Comparison of ENCODE assay signal across 20 cellular contexts in genomic region chr10:131890276-131891195, GRCh38. TPM values are rescaled to one million over a fixed set of nuclear protein-coding genes. Genes with fewer than 3 reads are reported as not detected.
A peak's percentile ranks its signal among the peaks of the same experiment; 100 is the strongest.
DNase-seq lines count a peak whose midpoint lies in the region; ATAC-seq and TF ChIP-seq lines count a peak whose summit lies in the region.
"Had no signal": no experiment of that assay in that cellular context is flagged by ENCODE, and none has a peak within 500 bp of the region (broad histone marks: within the 10 kb centered on the region; RNA-seq: fewer than 3 reads in every experiment).

No MANE protein-coding gene starts in this region.

- H3K9me3 Mint-ChIP-seq in chondrocyte (ENCODE audit: low read depth), result no peaks in the 10 kb centered on the region
- H3K9me3 Mint-ChIP-seq in activated CD8-positive, alpha-beta T cell treated with anti-CD3 and anti-CD28 coated beads for 36 hours, result no peaks in the 10 kb centered on the region
- H3K9me3 Mint-ChIP-seq: CD4-positive, CD25-positive, alpha-beta regulatory T cell had no signal

- TF ChIP-seq RAD21 in SK-N-SH (IDR thresholded peaks at IDR 0.05; ENCODE audit: low read length) (no peak), HCT116 (IDR thresholded peaks at IDR 0.05; ENCODE audit: low read depth) (no peak)

- no peaks in the 10 kb centered on the region for H3K79me2 ChIP-seq in SK-N-SH (ENCODE audit: insufficient read depth)
- no peaks in the 10 kb centered on the region for H3K79me2 ChIP-seq in HCT116 (ENCODE audit: insufficient read depth, low read length)
- H3K79me2 ChIP-seq in OCI-LY7 (ENCODE audit: insufficient read depth, low read depth, low read length), result no peaks in the 10 kb centered on the region

- H3K4me2 ChIP-seq in SK-N-SH, result no peak overlapping the region
- peak overlapping the region; percentile 80 for H3K4me2 ChIP-seq in HCT116 (ENCODE audit: low read length)
- no peak overlapping the region for H3K4me2 ChIP-seq in OCI-LY7 (ENCODE audit: low read length)

- H4K20me1 ChIP-seq in SK-N-SH (ENCODE audit: insufficient read depth), result no peaks in the 10 kb centered on the region
- no peaks in the 10 kb centered on the region for H4K20me1 ChIP-seq in HCT116 (ENCODE audit: insufficient read depth)
- H4K20me1 ChIP-seq in OCI-LY7 (ENCODE audit: insufficient read depth, low read length), result no peaks in the 10 kb centered on the region

- H3K4me3 Mint-ChIP-seq in chondrocyte (ENCODE audit: unreplicated experiment), result no peak overlapping the region
- no peak overlapping the region for H3K4me3 Mint-ChIP-seq in activated CD8-positive, alpha-beta T cell treated with anti-CD3 and anti-CD28 coated beads for 36 hours
- H3K4me3 Mint-ChIP-seq: CD4-positive, CD25-positive, alpha-beta regulatory T cell had no signal

- TF ChIP-seq EP300 in SK-N-SH (IDR thresholded peaks at IDR 0.05; ENCODE audit: borderline replicate concordance in 1 of 2, low read depth in 1 of 2, low read length in 1 of 2), result no peak

- peaks cover 26% of the 10 kb centered on the region for H3K27me3 Mint-ChIP-seq in chondrocyte (ENCODE audit: low read depth)
- no peaks in the 10 kb centered on the region for H3K27me3 Mint-ChIP-seq in activated CD8-positive, alpha-beta T cell treated with anti-CD3 and anti-CD28 coated beads for 36 hours

- H2AFZ ChIP-seq in SK-N-SH (ENCODE audit: low read depth) (no peak overlapping the region), HCT116 (ENCODE audit: low read depth, low read length, poor library complexity, severe bottlenecking) (no peak overlapping the region), OCI-LY7 (ENCODE audit: low read length) (no peak overlapping the region)
- H2AFZ ChIP-seq: GM23248 had no signal

- TF ChIP-seq CTCF in SK-N-SH (IDR thresholded peaks at IDR 0.05) (no peak), HCT116 (IDR thresholded peaks at IDR 0.05 in 2 of 3, conservative IDR thresholded peaks at IDR 0.05 in 1 of 3; ENCODE audit: borderline replicate concordance in 1 of 3, insufficient read depth in 1 of 3, low read depth in 2 of 3, low read length in 2 of 3) (no peak), chondrocyte (IDR thresholded peaks at IDR 0.05) (no peak), OCI-LY7 (conservative IDR thresholded peaks at IDR 0.05; ENCODE audit: low read length) (no peak)
- TF ChIP-seq CTCF in activated CD8-positive, alpha-beta T cell treated with anti-CD3 and anti-CD28 coated beads for 36 hours (IDR thresholded peaks at IDR 0.05), result no peak

- CTCF ChIA-PET in SK-N-SH (lab: Yijun Ruan, JAX), result interaction anchor here (1.2 to 5.4 kb wide), 3 partner anchors 10 to 133 kb away, joined by 3 to 78 read pairs (median 19); partner anchors contain the start of gene PPP2R2D
- CTCF ChIA-PET in HCT116 (lab: Charles Lee), result interaction anchor here (1.2 kb wide), 1 partner anchor 132 kb away, joined by 4 read pairs; no protein-coding TSS in a partner anchor
- CTCF ChIA-PET in activated CD8-positive, alpha-beta T cell treated with anti-CD3 and anti-CD28 coated beads for 36 hours (lab: Charles Lee), result interaction anchor here (1.1 to 1.5 kb wide), 2 partner anchors 132 to 252 kb away, joined by 3 to 4 read pairs; no protein-coding TSS in a partner anchor
- CTCF ChIA-PET in OCI-LY7 (lab: Charles Lee; ENCODE audit: unreplicated experiment), result no interaction called here

- RAD21 ChIA-PET in HCT116 (lab: Charles Lee; ENCODE audit: low non-redundant PET in 1 of 2, low total read pairs in 2 of 2, uncharacterized antibody in 2 of 2, unreplicated experiment in 2 of 2), result no interaction called here

- in situ Hi-C loops in G401 (cut with HindIII; ENCODE audit: low sequenced_read_pairs), result no loop called here

- H3K27me3 ChIP-seq in SK-N-SH (ENCODE audit: insufficient read depth) (no peaks in the 10 kb centered on the region), HCT116 (ENCODE audit: insufficient read depth, low read length) (no peaks in the 10 kb centered on the region)
- H3K27me3 ChIP-seq: MG63 had no signal

- H3K9ac ChIP-seq in SK-N-SH (no peak overlapping the region), HCT116 (ENCODE audit: low read length) (peak overlapping the region; percentile 39; the same call in 1 of the 2 replicates)
- H3K9ac ChIP-seq: GM23248 had no signal

- H3K4me1 Mint-ChIP-seq in chondrocyte (ENCODE audit: low read depth), result peaks cover 1% of the 10 kb centered on the region
- peaks cover 3% of the 10 kb centered on the region for H3K4me1 Mint-ChIP-seq in activated CD8-positive, alpha-beta T cell treated with anti-CD3 and anti-CD28 coated beads for 36 hours (ENCODE audit: low read depth)

- H3K9me3 ChIP-seq in SK-N-SH (no peaks in the 10 kb centered on the region), HCT116 (ENCODE audit: control insufficient read depth in 1 of 2, insufficient read depth in 1 of 2, low read depth in 1 of 2, low read length in 2 of 2) (no peaks in the 10 kb centered on the region), OCI-LY7 (ENCODE audit: low read length) (no peaks in the 10 kb centered on the region)
- H3K9me3 ChIP-seq: Caco-2, MG63 had no signal

- H3K27ac Mint-ChIP-seq in chondrocyte (ENCODE audit: unreplicated experiment), result no peak overlapping the region
- no peak overlapping the region for H3K27ac Mint-ChIP-seq in activated CD8-positive, alpha-beta T cell treated with anti-CD3 and anti-CD28 coated beads for 36 hours

- no peak for TF ChIP-seq POLR2A in HCT116 (IDR thresholded peaks at IDR 0.05; ENCODE audit: borderline replicate concordance, extremely low read depth, insufficient read depth, insufficient read length)

- H3K4me1 ChIP-seq in SK-N-SH (ENCODE audit: control insufficient read depth in 1 of 2, insufficient read depth in 2 of 2, low read depth in 1 of 2, low read length in 1 of 2) (no peaks in the 10 kb centered on the region), HCT116 (ENCODE audit: control insufficient read depth in 1 of 2, insufficient read depth in 2 of 2, low read length in 2 of 2) (peaks cover 15 to 42% of the 10 kb centered on the region in 2 experiments), OCI-LY7 (ENCODE audit: insufficient read depth, low read length, poor library complexity, severe bottlenecking) (no peaks in the 10 kb centered on the region)

- 76% methylated on average over 6 of the region's 11 CpGs for WGBS in SK-N-SH (ENCODE audit: low lambda C conversion rate)

- H3K36me3 Mint-ChIP-seq in chondrocyte (ENCODE audit: low read depth), result no peaks in the 10 kb centered on the region
- H3K36me3 Mint-ChIP-seq in activated CD8-positive, alpha-beta T cell treated with anti-CD3 and anti-CD28 coated beads for 36 hours (ENCODE audit: low read depth), result no peaks in the 10 kb centered on the region
- H3K36me3 Mint-ChIP-seq: CD4-positive, CD25-positive, alpha-beta regulatory T cell had no signal

- DNase-seq in SK-N-SH, result no peak
- no peak for DNase-seq in HCT116 (ENCODE audit: low read depth, low spot score)
- DNase-seq in chondrocyte (ENCODE audit: low spot score), result peak; percentile 57
- DNase-seq in posterior vena cava (ENCODE audit: low spot score), result peak; percentile 50
- DNase-seq in G401 (ENCODE audit: low spot score), result no peak
- no peak for DNase-seq in activated CD8-positive, alpha-beta T cell treated with anti-CD3 and anti-CD28 coated beads for 36 hours
- DNase-seq in OCI-LY7 (ENCODE audit: low spot score), result no peak
- DNase-seq: CD4-positive, CD25-positive, alpha-beta regulatory T cell; GF-D8; Kasumi-1; NCI-H1048; NCI-H1436; NCI-H1930; NCI-H2171; NCI-H526 had no signal

- H3K4me3 ChIP-seq in SK-N-SH (ENCODE audit: low read depth in 2 of 2, low read length in 1 of 2), result no peak overlapping the region
- peak overlapping the region in 1 of 2 experiments; percentile 50; a peak in 2 of 4 replicates for H3K4me3 ChIP-seq in HCT116 (replicated peaks in 1 of 2; ENCODE audit: low read depth in 1 of 2, low read length in 2 of 2)
- H3K4me3 ChIP-seq in OCI-LY7 (ENCODE audit: low read depth, low read length, poor library complexity, severe bottlenecking), result no peak overlapping the region
- H3K4me3 ChIP-seq: GM23248, MG63 had no signal

- H3K27ac ChIP-seq in SK-N-SH (ENCODE audit: low read depth in 2 of 2, low read length in 1 of 2) (no peak overlapping the region), HCT116 (ENCODE audit: low read depth, low read length) (peak overlapping the region; percentile 12; the same call in 1 of the 2 replicates), OCI-LY7 (ENCODE audit: low read depth, low read length, poor library complexity, severe bottlenecking) (no peak overlapping the region)
- H3K27ac ChIP-seq: 22Rv1, GM23248 had no signal

- no peaks in the 10 kb centered on the region for H3F3A ChIP-seq in SK-N-SH (replicated peaks; ENCODE audit: insufficient read depth)

- POLR2A ChIA-PET in SK-N-SH (lab: Yijun Ruan, JAX), result no interaction called here
- POLR2A ChIA-PET in HCT116 (lab: Charles Lee), result interaction anchor here (1.5 kb wide), 1 partner anchor 13 kb away, joined by 3 read pairs; no protein-coding TSS in a partner anchor
- POLR2A ChIA-PET in activated CD8-positive, alpha-beta T cell treated with anti-CD3 and anti-CD28 coated beads for 36 hours (lab: Charles Lee), result no interaction called here
- POLR2A ChIA-PET in OCI-LY7 (lab: Charles Lee), result interaction anchor here (0.5 kb wide), 1 partner anchor 14 kb away, joined by 4 read pairs; no protein-coding TSS in a partner anchor

- ATAC-seq in SK-N-SH treated with all-trans-retinoic acid at 6 μM for 48 hours, result peak; percentile 30
- peak; percentile 45 for ATAC-seq in HCT116
- ATAC-seq in activated CD8-positive, alpha-beta T cell treated with anti-CD3 and anti-CD28 coated beads for 36 hours, result no peak

- no peaks in the 10 kb centered on the region for H3K9me2 ChIP-seq in SK-N-SH
- H3K9me2 ChIP-seq in HCT116 (ENCODE audit: insufficient read depth), result no peaks in the 10 kb centered on the region
- H3K9me2 ChIP-seq in OCI-LY7 (ENCODE audit: insufficient read depth, low read length), result no peaks in the 10 kb centered on the region

- intact Hi-C loops in HCT116 (cut with micrococcal nuclease), result no loop called here
- intact Hi-C loops in posterior vena cava (cut with DNase I), result loop anchor here in 1 of 2 donors (10.0 kb wide), 1 partner anchor 114 kb away; no protein-coding TSS in a partner anchor
- intact Hi-C loops in activated CD8-positive, alpha-beta T cell treated with anti-CD3 and anti-CD28 coated beads for 36 hours (cut with micrococcal nuclease), result no loop called here
- intact Hi-C loops in OCI-LY7 (cut with micrococcal nuclease; ENCODE audit: unreplicated experiment), result no loop called here

- no peaks in the 10 kb centered on the region for H3K36me3 ChIP-seq in SK-N-SH (replicated peaks in 1 of 2; ENCODE audit: control insufficient read depth in 1 of 2, insufficient read depth in 2 of 2, low read length in 1 of 2)
- H3K36me3 ChIP-seq in HCT116 (ENCODE audit: control insufficient read depth in 1 of 2, insufficient read depth in 2 of 2, low read length in 2 of 2), result no peaks in the 10 kb centered on the region
- no peaks in the 10 kb centered on the region for H3K36me3 ChIP-seq in OCI-LY7 (ENCODE audit: insufficient read depth, low read length)
- H3K36me3 ChIP-seq: MG63 had no signal

- BruUV-seq in HCT116 (replicated peaks; lab: Mats Ljungman, UMichigan) (no TSS peak), OCI-LY7 (replicated peaks; lab: Mats Ljungman, UMichigan) (no TSS peak)

RNA-seq across cellular contexts. Expression of gene PPP2R2D, which starts 10.3 kb away (rescaled TPM):
- 24.3 and 25.1 TPM in 2 replicates for polyA plus RNA-seq in SK-N-SH (2012; rRNA removed)
- 20.7 and 25.7 TPM in 2 replicates for polyA plus RNA-seq in SK-N-SH (2012; cell fraction: cytosol; rRNA removed)
- 39.2 and 43.0 TPM in 2 replicates for polyA plus RNA-seq in SK-N-SH (2012; cell fraction: nucleus; rRNA removed)
- total RNA-seq in HCT116 (2021; ENCODE audit: unreplicated experiment) (18.1 TPM), chondrocyte (24.3 to 27.5 TPM (median 25.1 TPM) in 3 replicates), posterior vena cava (10 to 100 TPM; 23.5 to 23.7 TPM), OCI-LY7 (2022) (37.4 and 40.1 TPM in 2 replicates)
- 11.4 and 13.2 TPM in 2 replicates for polyA plus RNA-seq in HCT116 (2012)
- total RNA-seq in G401 (2014; rRNA removed; shearing (Covaris generic)), result 32.2 and 57.5 TPM in 2 replicates
- total RNA-seq in activated CD8-positive, alpha-beta T cell treated with anti-CD3 and anti-CD28 coated beads for 36 hours, result 10 to 100 TPM; 31.6 to 32.3 TPM
- total RNA-seq in OCI-LY7 (2014; rRNA removed; shearing (Covaris generic)), result 36.2 and 38.5 TPM in 2 replicates

Comparison
In these comparisons a context has a peak if more than half of its experiments do, and no peak if none do; other contexts are left out.
1. DNase-seq: peak in chondrocyte (single experiment) and posterior vena cava (single experiment); none in SK-N-SH (single experiment), HCT116 (single experiment), G401 (single experiment), activated CD8-positive, alpha-beta T cell treated with anti-CD3 and anti-CD28 coated beads for 36 hours (single experiment) and OCI-LY7 (single experiment).
2. POLR2A ChIA-PET loops: an anchor here in HCT116 (1.5 kb wide) and OCI-LY7 (0.5 kb wide); none called in SK-N-SH and activated CD8-positive, alpha-beta T cell treated with anti-CD3 and anti-CD28 coated beads for 36 hours.